In genomic region chr15:22429426-22429825, GRCh38 we compare ENCODE assay signal across 2 cellular contexts. TPM values are rescaled to one million over a fixed set of nuclear protein-coding genes. Genes with fewer than 3 reads are reported as not detected.
"Had no signal": no experiment of that assay in that cellular context is flagged by ENCODE, and none has a peak within 500 bp of the region (broad histone marks: within the 10 kb centered on the region; RNA-seq: fewer than 3 reads in every experiment).

No MANE protein-coding gene starts in this region.

RNA-seq across cellular contexts. Expression of gene GOLGA6L22, which starts 29.3 kb away (rescaled TPM):
- total RNA-seq: G401, GM12878 had no signal
- polyA plus RNA-seq: GM12878 had no signal
